Comparison of ENCODE assay signal across 8 cellular contexts in the genomic region with DNA sequence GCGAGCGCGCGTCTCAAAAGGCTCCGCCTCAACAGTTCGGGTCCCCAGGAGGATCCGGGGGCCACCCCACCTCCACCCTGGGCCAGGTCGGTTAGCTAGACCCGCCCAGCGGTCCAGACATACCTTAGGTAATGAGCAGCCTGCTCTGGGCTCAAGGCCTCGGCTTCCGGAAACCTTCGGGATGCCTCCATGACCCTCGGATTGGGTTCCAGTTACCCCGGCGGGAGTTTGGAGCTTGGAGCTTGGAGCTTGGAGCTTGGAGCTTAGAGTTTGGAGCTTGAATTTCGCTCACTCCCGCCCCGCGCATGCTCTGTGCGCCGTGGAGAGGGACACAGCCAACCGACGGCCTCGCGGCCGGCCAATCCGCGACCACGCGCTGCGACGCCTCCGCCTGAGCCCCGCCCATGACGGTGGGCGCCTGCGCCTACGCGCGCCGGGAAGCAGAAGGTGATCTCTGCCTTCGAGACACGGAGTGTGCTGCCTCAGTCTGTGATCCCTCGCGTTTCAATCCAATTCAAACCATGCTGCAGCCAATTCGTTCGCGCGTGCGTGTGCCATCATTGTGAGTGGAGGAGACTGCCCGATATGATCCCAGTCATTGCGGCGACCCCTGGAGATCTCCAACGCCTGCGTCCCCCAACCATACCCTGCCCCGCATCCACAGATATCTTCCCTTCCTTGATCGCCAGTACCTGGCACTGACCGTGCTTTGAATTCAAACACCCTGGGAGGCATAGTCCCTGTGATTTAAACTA. TPM values are rescaled to one million over a fixed set of nuclear protein-coding genes. Genes with fewer than 3 reads are reported as not detected.
A peak's percentile ranks its signal among the peaks of the same experiment; 100 is the strongest.
DNase-seq lines count a peak whose midpoint lies in the region; ATAC-seq, FAIRE-seq and TF ChIP-seq lines count a peak whose summit lies in the region.

A gene with protein sequence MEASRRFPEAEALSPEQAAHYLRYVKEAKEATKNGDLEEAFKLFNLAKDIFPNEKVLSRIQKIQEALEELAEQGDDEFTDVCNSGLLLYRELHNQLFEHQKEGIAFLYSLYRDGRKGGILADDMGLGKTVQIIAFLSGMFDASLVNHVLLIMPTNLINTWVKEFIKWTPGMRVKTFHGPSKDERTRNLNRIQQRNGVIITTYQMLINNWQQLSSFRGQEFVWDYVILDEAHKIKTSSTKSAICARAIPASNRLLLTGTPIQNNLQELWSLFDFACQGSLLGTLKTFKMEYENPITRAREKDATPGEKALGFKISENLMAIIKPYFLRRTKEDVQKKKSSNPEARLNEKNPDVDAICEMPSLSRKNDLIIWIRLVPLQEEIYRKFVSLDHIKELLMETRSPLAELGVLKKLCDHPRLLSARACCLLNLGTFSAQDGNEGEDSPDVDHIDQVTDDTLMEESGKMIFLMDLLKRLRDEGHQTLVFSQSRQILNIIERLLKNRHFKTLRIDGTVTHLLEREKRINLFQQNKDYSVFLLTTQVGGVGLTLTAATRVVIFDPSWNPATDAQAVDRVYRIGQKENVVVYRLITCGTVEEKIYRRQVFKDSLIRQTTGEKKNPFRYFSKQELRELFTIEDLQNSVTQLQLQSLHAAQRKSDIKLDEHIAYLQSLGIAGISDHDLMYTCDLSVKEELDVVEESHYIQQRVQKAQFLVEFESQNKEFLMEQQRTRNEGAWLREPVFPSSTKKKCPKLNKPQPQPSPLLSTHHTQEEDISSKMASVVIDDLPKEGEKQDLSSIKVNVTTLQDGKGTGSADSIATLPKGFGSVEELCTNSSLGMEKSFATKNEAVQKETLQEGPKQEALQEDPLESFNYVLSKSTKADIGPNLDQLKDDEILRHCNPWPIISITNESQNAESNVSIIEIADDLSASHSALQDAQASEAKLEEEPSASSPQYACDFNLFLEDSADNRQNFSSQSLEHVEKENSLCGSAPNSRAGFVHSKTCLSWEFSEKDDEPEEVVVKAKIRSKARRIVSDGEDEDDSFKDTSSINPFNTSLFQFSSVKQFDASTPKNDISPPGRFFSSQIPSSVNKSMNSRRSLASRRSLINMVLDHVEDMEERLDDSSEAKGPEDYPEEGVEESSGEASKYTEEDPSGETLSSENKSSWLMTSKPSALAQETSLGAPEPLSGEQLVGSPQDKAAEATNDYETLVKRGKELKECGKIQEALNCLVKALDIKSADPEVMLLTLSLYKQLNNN (minus strand): TSS at position 307 of the 755 bp plus-strand sequence. CDS start 116 bp downstream, at position 191.

- H2AFZ ChIP-seq in keratinocyte (ENCODE audit: control insufficient read depth, low read length) = peak within 1 kb of the TSS; percentile 84

- H3K36me3 ChIP-seq in keratinocyte (ENCODE audit: control insufficient read depth in 2 of 2, extremely low read depth in 1 of 2, insufficient read depth in 2 of 2, low read length in 2 of 2) = no peaks in the 10 kb centered on the region

- peaks cover 14% of the 10 kb centered on the region for H3K79me2 ChIP-seq in keratinocyte (ENCODE audit: control insufficient read depth, insufficient read depth, low read length)

- H3K4me2 ChIP-seq in keratinocyte (ENCODE audit: control insufficient read depth, extremely low read depth, insufficient read depth, low read depth, low read length) = peak within 1 kb of the TSS; percentile 75

- H3K9ac ChIP-seq in keratinocyte (ENCODE audit: control insufficient read depth, extremely low read depth, insufficient read depth, low read length) = peak within 1 kb of the TSS; percentile 63

- no peaks in the 10 kb centered on the region for H3K9me3 ChIP-seq in keratinocyte (ENCODE audit: control insufficient read depth, low read depth, low read length)

- H3K4me3 ChIP-seq in keratinocyte (ENCODE audit: control insufficient read depth in 2 of 3, extremely low read depth in 1 of 3, insufficient read depth in 2 of 3, low read depth in 1 of 3, low read length in 3 of 3) = peak within 1 kb of the TSS; percentile 31 to 78 (median 77)

- peaks cover 5% of the 10 kb centered on the region for H3K4me1 ChIP-seq in keratinocyte (ENCODE audit: control insufficient read depth, extremely low read depth, insufficient read depth, low read length)

- ATAC-seq in GM18907 (IDR thresholded peaks at IDR 0.05; ENCODE audit: unreplicated experiment) (peak; percentile 96), HG03135 (IDR thresholded peaks at IDR 0.05; ENCODE audit: unreplicated experiment) (peak; percentile 96)

- H3K27me3 ChIP-seq in keratinocyte (ENCODE audit: control insufficient read depth, extremely low read depth, insufficient read depth, low read length) = no peaks in the 10 kb centered on the region

- peak within 1 kb of the TSS; percentile 47 for H3K27ac ChIP-seq in keratinocyte (ENCODE audit: control insufficient read depth, insufficient read depth, low read length)

- DNase-seq in AG08396 (ENCODE audit: low spot score) (peak; percentile 94), NCI-H446 (lab: John Stamatoyannopoulos, UW) (peak; percentile 44 to 87), cerebellar cortex (ENCODE audit: low spot score) (peak; percentile 87), keratinocyte (ENCODE audit: low read depth, low spot score) (peak; percentile 32)
- peak; percentile 82 for DNase-seq in activated CD4-positive, CD25-positive, alpha-beta regulatory T cell treated with anti-CD3 and anti-CD28 coated beads, Interleukin-2, amount 50 U/mL, for 72 hours
- peak; percentile 91 for DNase-seq in stimulated activated CD4-positive, alpha-beta T cell treated with anti-CD3 and anti-CD28 coated beads, Interleukin-15, amount 100 ng/mL, for 24 hours

- dilution Hi-C loops in keratinocyte (cut with MboI; ENCODE audit: extremely low pct_ligation_motif_present, low sequenced_read_pairs) = no loop called here

- no peaks in the 10 kb centered on the region for H3K9me1 ChIP-seq in keratinocyte (ENCODE audit: control insufficient read depth, extremely low read depth, insufficient read depth, low read length)

- no peak for FAIRE-seq in keratinocyte (lab: Jason Lieb, UNC)

- no peaks in the 10 kb centered on the region for H4K20me1 ChIP-seq in keratinocyte (ENCODE audit: control insufficient read depth, extremely low read depth, insufficient read depth, low read length)

- TF ChIP-seq CTCF in keratinocyte (optimal IDR thresholded peaks at IDR 0.05 in 1 of 3, IDR thresholded peaks at IDR 0.05 in 1 of 3, conservative IDR thresholded peaks at IDR 0.05 in 1 of 3; ENCODE audit: extremely low read depth in 1 of 3, insufficient read depth in 2 of 3, low read length in 3 of 3) = no peak

RNA-seq across cellular contexts. Expression of the gene that starts here (rescaled TPM):
- 0.52 to 4.1 TPM (median 3.4 TPM) in 3 replicates for polyA plus RNA-seq in keratinocyte
- 0.06 TPM for polyA plus RNA-seq in keratinocyte (2011; ENCODE audit: low read depth)
- 0.65 and 1.2 TPM in 2 replicates for polyA plus RNA-seq in keratinocyte (2011; cell fraction: cytosol; rRNA removed)
- polyA plus RNA-seq in keratinocyte (2011; cell fraction: nucleus; rRNA removed) = 0.87 and 1.1 TPM in 2 replicates
- polyA plus RNA-seq in keratinocyte (2012; ENCODE audit: low replicate concordance) = 0.14 and 3.7 TPM in 2 replicates
- 0.36 to 5.1 TPM (median 0.49 TPM) in 3 replicates for polyA minus RNA-seq in keratinocyte
- 1.5 TPM for polyA minus RNA-seq in keratinocyte (2011; cell fraction: cytosol; rRNA and poly(A)+ RNA removed)
- polyA minus RNA-seq in keratinocyte (2011; cell fraction: nucleus; rRNA and poly(A)+ RNA removed) = 0.74 and 1.6 TPM in 2 replicates

Comparison
In these comparisons a context has a peak if more than half of its experiments do, and no peak if none do; other contexts are left out.
1. Peak in every context shown above with its lines: DNase-seq, ATAC-seq, H3K4me3 ChIP-seq and H3K27ac ChIP-seq.
2. DNase-seq: peak in every context shown above with its lines; median percentile 94 in AG08396; 91 in stimulated activated CD4-positive, alpha-beta T cell treated with anti-CD3 and anti-CD28 coated beads, Interleukin-15, amount 100 ng/mL, for 24 hours; 87 in cerebellar cortex; 82 in activated CD4-positive, CD25-positive, alpha-beta regulatory T cell treated with anti-CD3 and anti-CD28 coated beads, Interleukin-2, amount 50 U/mL, for 72 hours; 66 in NCI-H446; 32 in keratinocyte.